In the genomic region with DNA sequence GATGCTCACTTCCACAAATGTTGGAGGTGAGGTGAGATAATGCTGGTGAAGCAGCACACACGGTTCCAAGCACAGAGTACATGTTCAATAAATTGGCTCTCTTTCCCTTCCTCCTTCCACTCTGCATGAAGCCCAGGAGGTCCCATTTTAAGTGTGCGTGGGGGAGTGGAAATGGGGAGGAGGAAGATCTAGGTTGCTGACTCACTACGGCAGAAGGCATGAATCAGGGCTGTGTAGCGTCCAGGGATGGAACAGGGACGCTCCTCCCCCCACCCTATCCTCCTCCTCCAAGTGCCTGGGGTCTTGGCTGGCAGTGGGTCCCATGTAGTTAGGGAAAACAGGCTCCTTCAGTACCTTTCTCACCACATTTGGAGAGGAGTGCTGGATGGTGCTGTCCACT, we compare ENCODE assay signal across 25 cellular contexts. TPM values are rescaled to one million over a fixed set of nuclear protein-coding genes. Genes with fewer than 3 reads are reported as not detected.
DNase-seq lines count a peak whose midpoint lies in the region; ATAC-seq and TF ChIP-seq lines count a peak whose summit lies in the region.
"Had no signal": no experiment of that assay in that cellular context is flagged by ENCODE, and none has a peak within 500 bp of the region (broad histone marks: within the 10 kb centered on the region; RNA-seq: fewer than 3 reads in every experiment).

No MANE protein-coding gene starts in this region.

- no TSS peak for BruUV-seq in PC-3 (replicated peaks; lab: Mats Ljungman, UMichigan)

- no peak overlapping the region for H2AFZ ChIP-seq in PC-3 (ENCODE audit: low read length)

- H3K4me2 ChIP-seq in PC-3 (ENCODE audit: low read length), result no peak overlapping the region
- H3K4me2 ChIP-seq: BLaER1 treated with 17β-estradiol and CSF1 and Interleukin-3, amounts not matched to agents 10 nM and 100 nM had no signal

- no peaks in the 10 kb centered on the region for H3K9me2 ChIP-seq in PC-3 (replicated peaks; ENCODE audit: low read length)

- H3K36me3 ChIP-seq in PC-3 (ENCODE audit: low read depth, low read length) (peaks cover 5% of the 10 kb centered on the region), prostate gland (no peaks in the 10 kb centered on the region)

- no peaks in the 10 kb centered on the region for H4K20me1 ChIP-seq in PC-3 (ENCODE audit: low read length)
- H4K20me1 ChIP-seq: BLaER1 treated with 17β-estradiol and CSF1 and Interleukin-3, amounts not matched to agents 10 nM and 100 nM had no signal

- intact Hi-C loops in PC-3 (cut with micrococcal nuclease), result no loop called here
- intact Hi-C loops in prostate gland (cut with DNase I), result no loop called here

- peak; percentile 42 for DNase-seq in Daoy (ENCODE audit: low read depth)
- DNase-seq in HT1080 (ENCODE audit: low read depth), result peak; percentile 67
- peak; percentile 67 for DNase-seq in amniotic epithelial cell (ENCODE audit: low read depth)
- DNase-seq in fibroblast of villous mesenchyme (ENCODE audit: low read depth), result peak; percentile 27
- no peak for DNase-seq in PC-3
- DNase-seq in T-helper 9 cell, result no peak
- no peak for DNase-seq in prostate gland (ENCODE audit: low spot score)
- DNase-seq in activated CD4-positive, CD25-positive, alpha-beta regulatory T cell (lab: John Stamatoyannopoulos, UW), result no peak
- DNase-seq: ACHN; activated CD4-positive, alpha-beta T cell treated with anti-CD3 and anti-CD28 coated beads for 4 hours; activated CD8-positive, alpha-beta memory T cell treated with anti-CD3 and anti-CD28 coated beads for 24 hours; activated gamma-delta T cell treated with Interleukin-2 at 50 U/mL for 16 hours; COR-L47; DMS53; effector CD4-positive, alpha-beta T cell; left lung; mesendoderm; NCI-H1105 treated with DMSO at 0.1 percent for 48 hours; NCI-H1930; NCI-H526; stimulated activated naive B cell treated with anti-CD40 and anti-IgM and Interleukin-4, amounts not matched to agents 10 μg/mL and 1 μg/mL and 100 μg/mL, for 72 hours; upper lobe of left lung had no signal

- no peak for TF ChIP-seq POLR2A in prostate gland (IDR thresholded peaks at IDR 0.05)

- H3K27ac ChIP-seq in PC-3 (ENCODE audit: low read length), result no peak overlapping the region
- no peak overlapping the region for H3K27ac ChIP-seq in prostate gland
- H3K27ac ChIP-seq: BLaER1 treated with 17β-estradiol and CSF1 and Interleukin-3, amounts not matched to agents 10 nM and 100 nM; HL-60; left lung; upper lobe of left lung had no signal

- CTCF ChIA-PET in PC-3 (lab: Charles Lee), result no interaction called here

- WGBS in prostate gland, result 95% methylated on average over 5 of the region's 5 CpGs

- H3K4me3 ChIP-seq in fibroblast of villous mesenchyme (ENCODE audit: low read depth, low read length) (no peak overlapping the region), PC-3 (ENCODE audit: low read length) (no peak overlapping the region), prostate gland (no peak overlapping the region)
- H3K4me3 ChIP-seq: BLaER1 treated with 17β-estradiol and CSF1 and Interleukin-3, amounts not matched to agents 10 nM and 100 nM; left lung; upper lobe of left lung had no signal

- no peak for ATAC-seq in PC-3
- ATAC-seq: left lung; sciatic nerve; stimulated activated naive B cell treated with anti-CD40 and anti-IgM and Interleukin-4, amounts not matched to agents 10 μg/mL and 1 μg/mL and 100 μg/mL, for 72 hours had no signal

- no peaks in the 10 kb centered on the region for H3K27me3 ChIP-seq in PC-3 (ENCODE audit: low read length)
- H3K27me3 ChIP-seq in prostate gland (replicated peaks; ENCODE audit: insufficient read depth), result no peaks in the 10 kb centered on the region
- H3K27me3 ChIP-seq: BLaER1 treated with 17β-estradiol and CSF1 and Interleukin-3, amounts not matched to agents 10 nM and 100 nM; left lung; upper lobe of left lung had no signal

- H3K79me2 ChIP-seq in PC-3 (ENCODE audit: low read length), result no peaks in the 10 kb centered on the region

- POLR2A ChIA-PET in PC-3 (lab: Charles Lee; ENCODE audit: unreplicated experiment), result no interaction called here

- no peaks in the 10 kb centered on the region for H3F3A ChIP-seq in PC-3 (ENCODE audit: low read length, unreplicated experiment)

- no peaks in the 10 kb centered on the region for H3K9me3 ChIP-seq in PC-3 (ENCODE audit: low read length)
- no peaks in the 10 kb centered on the region for H3K9me3 ChIP-seq in prostate gland
- H3K9me3 ChIP-seq: upper lobe of left lung had no signal

- TF ChIP-seq CTCF in fibroblast of villous mesenchyme (IDR thresholded peaks at IDR 0.05; ENCODE audit: insufficient read depth, low read depth, low read length) (no peak), PC-3 (conservative IDR thresholded peaks at IDR 0.05; ENCODE audit: low read depth, low read length) (no peak), prostate gland (IDR thresholded peaks at IDR 0.05) (no peak)

- no peak overlapping the region for H3K9ac ChIP-seq in PC-3 (ENCODE audit: low read length)
- H3K9ac ChIP-seq: BLaER1 treated with 17β-estradiol and CSF1 and Interleukin-3, amounts not matched to agents 10 nM and 100 nM had no signal

- H3K4me1 ChIP-seq in PC-3 (ENCODE audit: insufficient read depth, low read length) (no peaks in the 10 kb centered on the region), prostate gland (replicated peaks) (no peaks in the 10 kb centered on the region)
- H3K4me1 ChIP-seq: left lung, upper lobe of left lung had no signal

RNA-seq across cellular contexts. Expression of a gene that starts 44.2 kb away (rescaled TPM):
- 2.6 and 3.7 TPM in 2 replicates for total RNA-seq in Daoy (2014; rRNA removed; shearing (Covaris generic))
- total RNA-seq in HT1080 (2014; rRNA removed; shearing (Covaris generic)), result 5.2 and 6.7 TPM in 2 replicates
- 1.8 and 2.6 TPM in 2 replicates for polyA plus RNA-seq in HT1080 (2015; cell fraction: cytosol; rRNA removed)
- 19.6 and 22.1 TPM in 2 replicates for polyA plus RNA-seq in HT1080 (2015; cell fraction: nucleus; rRNA removed)
- total RNA-seq in fibroblast of villous mesenchyme (4.3 and 6.4 TPM in 2 replicates), PC-3 (2014; rRNA removed) (5.5 and 6.6 TPM in 2 replicates), prostate gland (10 to 100 TPM in 1 of 2 donors, 1 to 10 TPM in 1; 2.8 to 10.5 TPM)

RNA-seq across cellular contexts. Expression of a gene that starts 44.3 kb away (rescaled TPM):
- total RNA-seq in Daoy (2014; rRNA removed; shearing (Covaris generic)), result 8.2 and 8.5 TPM in 2 replicates
- 8.6 and 11.6 TPM in 2 replicates for total RNA-seq in HT1080 (2014; rRNA removed; shearing (Covaris generic))
- 7.6 and 15.0 TPM in 2 replicates for polyA plus RNA-seq in HT1080 (2015; cell fraction: cytosol; rRNA removed)
- polyA plus RNA-seq in HT1080 (2015; cell fraction: nucleus; rRNA removed), result 17.6 and 20.6 TPM in 2 replicates
- total RNA-seq in fibroblast of villous mesenchyme (2.9 and 5.6 TPM in 2 replicates), PC-3 (2014; rRNA removed) (not detected in 2 replicates), prostate gland (10 to 100 TPM in 1 of 2 donors, 1 to 10 TPM in 1; 2.9 to 14.6 TPM)

RNA-seq across cellular contexts. Expression of a gene that starts 44.3 kb away (rescaled TPM):
- total RNA-seq in Daoy (2014; rRNA removed; shearing (Covaris generic)), result 741 and 770 TPM in 2 replicates
- total RNA-seq in HT1080 (2014; rRNA removed; shearing (Covaris generic)), result 1,305 and 1,663 TPM in 2 replicates
- polyA plus RNA-seq in HT1080 (2015; cell fraction: cytosol; rRNA removed), result 1,921 and 2,112 TPM in 2 replicates
- polyA plus RNA-seq in HT1080 (2015; cell fraction: nucleus; rRNA removed), result 540 and 577 TPM in 2 replicates
- total RNA-seq in fibroblast of villous mesenchyme, result 673 and 687 TPM in 2 replicates
- 855 and 1,132 TPM in 2 replicates for total RNA-seq in PC-3 (2014; rRNA removed)
- total RNA-seq in prostate gland, result 1,000 to 10,000 TPM in 1 of 2 donors, 100 to 1,000 TPM in 1; 693 to 1,360 TPM

Comparison
In these comparisons a context has a peak if more than half of its experiments do, and no peak if none do; other contexts are left out.
1. DNase-seq: peak in Daoy (single experiment), HT1080 (single experiment), amniotic epithelial cell (single experiment) and fibroblast of villous mesenchyme (single experiment); none in PC-3 (single experiment), T-helper 9 cell (single experiment), prostate gland (single experiment) and activated CD4-positive, CD25-positive, alpha-beta regulatory T cell (0 of 4).